11 cellular contexts compared by ENCODE assay signal in the genomic region with DNA sequence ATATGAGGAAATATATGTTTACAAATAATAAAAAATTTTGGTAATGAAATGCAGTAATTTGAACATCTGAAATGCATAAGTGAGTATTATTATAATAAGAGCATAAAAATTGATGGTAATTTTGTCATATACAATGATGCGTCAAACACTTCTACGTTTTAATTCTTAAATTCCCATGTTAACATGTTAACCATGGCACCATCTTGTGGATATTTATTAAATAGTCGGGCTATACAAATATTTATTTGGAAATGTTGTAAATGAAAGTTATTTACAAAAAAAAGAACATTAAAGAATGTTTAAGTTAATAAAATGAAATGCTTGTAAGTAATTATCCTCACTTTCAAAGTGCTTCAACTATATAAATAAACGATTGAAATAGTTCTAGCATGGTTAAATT. TPM values are rescaled to one million over a fixed set of nuclear protein-coding genes. Genes with fewer than 3 reads are reported as not detected.
A peak's percentile ranks its signal among the peaks of the same experiment; 100 is the strongest.
DNase-seq lines count a peak whose midpoint lies in the region; ATAC-seq and TF ChIP-seq lines count a peak whose summit lies in the region.
"Had no signal": no experiment of that assay in that cellular context is flagged by ENCODE, and none has a peak within 500 bp of the region (broad histone marks: within the 10 kb centered on the region; RNA-seq: fewer than 3 reads in every experiment).

No MANE protein-coding gene starts in this region.

- no peaks in the 10 kb centered on the region for H3K36me3 Mint-ChIP-seq in Caco-2 (ENCODE audit: insufficient read depth, unreplicated experiment)

- H3K9me3 ChIP-seq in DOHH2 (ENCODE audit: control insufficient read depth, insufficient read depth, low read length) (no peaks in the 10 kb centered on the region), PC-3 (ENCODE audit: low read length) (no peaks in the 10 kb centered on the region), Caco-2 (no peaks in the 10 kb centered on the region)

- H3K27me3 ChIP-seq in DOHH2 (ENCODE audit: control insufficient read depth, low read length) (peaks cover 11% of the 10 kb centered on the region), PC-3 (ENCODE audit: low read length) (no peaks in the 10 kb centered on the region), brain microvascular endothelial cell (replicated peaks) (no peaks in the 10 kb centered on the region), Caco-2 (replicated peaks; ENCODE audit: control insufficient read depth, insufficient read depth, low read length) (no peaks in the 10 kb centered on the region)

- H2AFZ ChIP-seq in PC-3 (ENCODE audit: low read length), result no peak overlapping the region

- H3K27ac ChIP-seq in 22Rv1 (no peak overlapping the region), DOHH2 (ENCODE audit: low read depth, low read length) (no peak overlapping the region), PC-3 (ENCODE audit: low read length) (no peak overlapping the region), brain microvascular endothelial cell (no peak overlapping the region)

- H3K4me1 Mint-ChIP-seq in Caco-2 (ENCODE audit: low read depth, unreplicated experiment), result no peaks in the 10 kb centered on the region

- H3K4me3 Mint-ChIP-seq in Caco-2 (ENCODE audit: unreplicated experiment), result no peak overlapping the region

- POLR2A ChIA-PET in PC-3 (lab: Charles Lee; ENCODE audit: unreplicated experiment) (no interaction called here), Caco-2 (lab: Charles Lee) (no interaction called here)

- H3K9me2 ChIP-seq in DOHH2 (replicated peaks; ENCODE audit: control insufficient read depth, low read length) (no peaks in the 10 kb centered on the region), PC-3 (replicated peaks; ENCODE audit: low read length) (no peaks in the 10 kb centered on the region)

- no peak overlapping the region for H3K27ac Mint-ChIP-seq in Caco-2 (ENCODE audit: unreplicated experiment)

- DNase-seq in PC-3 (peak; percentile 50), fibroblast of gingiva (ENCODE audit: low read depth) (peak; percentile 21), amygdala (lab: John Stamatoyannopoulos, UW) (no peak), brain microvascular endothelial cell (no peak), NCI-H1048 (lab: John Stamatoyannopoulos, UW) (no peak), Caco-2 (no peak)
- DNase-seq: effector CD4-positive, alpha-beta T cell; NCI-H524 treated with DMSO at 0.1 percent for 48 hours had no signal

- H3K79me2 ChIP-seq in DOHH2 (ENCODE audit: control insufficient read depth, low read length), result no peaks in the 10 kb centered on the region
- H3K79me2 ChIP-seq in PC-3 (ENCODE audit: low read length), result no peaks in the 10 kb centered on the region

- no peak overlapping the region for H3K4me3 ChIP-seq in DOHH2 (ENCODE audit: low read length)
- no peak overlapping the region for H3K4me3 ChIP-seq in PC-3 (ENCODE audit: low read length)
- H3K4me3 ChIP-seq in brain microvascular endothelial cell (ENCODE audit: low read depth, low read length), result no peak overlapping the region
- no peak overlapping the region for H3K4me3 ChIP-seq in Caco-2 (ENCODE audit: low read depth, low read length)
- H3K4me3 ChIP-seq: lung had no signal

- H3K4me2 ChIP-seq in DOHH2 (ENCODE audit: low read length), result no peak overlapping the region
- no peak overlapping the region for H3K4me2 ChIP-seq in PC-3 (ENCODE audit: low read length)

- CTCF ChIA-PET in PC-3 (lab: Charles Lee), result no interaction called here
- CTCF ChIA-PET in Caco-2 (lab: Charles Lee), result no interaction called here

- no TSS peak for BruUV-seq in PC-3 (replicated peaks; lab: Mats Ljungman, UMichigan)
- BruUV-seq in Caco-2 (replicated peaks; lab: Mats Ljungman, UMichigan), result no TSS peak

- TF ChIP-seq CTCF in 22Rv1 (IDR thresholded peaks at IDR 0.05) (peak; percentile 40), DOHH2 (IDR thresholded peaks at IDR 0.05; ENCODE audit: low read depth, low read length, poor library complexity, severe bottlenecking) (peak; percentile 25), PC-3 (conservative IDR thresholded peaks at IDR 0.05; ENCODE audit: low read depth, low read length) (peak; percentile 58), brain microvascular endothelial cell (IDR thresholded peaks at IDR 0.05; ENCODE audit: low read depth, low read length, missing control alignments) (no peak), Caco-2 (IDR thresholded peaks at IDR 0.05; ENCODE audit: insufficient read depth in 1 of 2, low read depth in 1 of 2, low read length in 1 of 2, severe bottlenecking in 1 of 2, unreplicated experiment in 1 of 2) (no peak)

- H3K9me3 Mint-ChIP-seq in Caco-2 (ENCODE audit: unreplicated experiment), result no peaks in the 10 kb centered on the region

- H3F3A ChIP-seq in DOHH2 (ENCODE audit: control insufficient read depth, insufficient read depth) (no peaks in the 10 kb centered on the region), PC-3 (ENCODE audit: low read length, unreplicated experiment) (no peaks in the 10 kb centered on the region)

- no peak for ATAC-seq in PC-3

- in situ Hi-C loops in brain microvascular endothelial cell (cut with HindIII; ENCODE audit: low pct_ligation_motif_present, low sequenced_read_pairs), result no loop called here

- intact Hi-C loops in PC-3 (cut with micrococcal nuclease), result loop anchor here (2.0 to 5.0 kb wide), 3 partner anchors 118 to 270 kb away; no protein-coding TSS in a partner anchor
- intact Hi-C loops in Caco-2 (cut with micrococcal nuclease; ENCODE audit: unreplicated experiment), result no loop called here

- no peak overlapping the region for H3K9ac ChIP-seq in PC-3 (ENCODE audit: low read length)

- H3K36me3 ChIP-seq in DOHH2 (ENCODE audit: control insufficient read depth, low read length) (no peaks in the 10 kb centered on the region), PC-3 (ENCODE audit: low read depth, low read length) (no peaks in the 10 kb centered on the region), brain microvascular endothelial cell (replicated peaks) (no peaks in the 10 kb centered on the region), Caco-2 (ENCODE audit: control insufficient read depth, insufficient read depth, low read length) (no peaks in the 10 kb centered on the region)

- H3K27me3 Mint-ChIP-seq in Caco-2 (ENCODE audit: insufficient read depth, unreplicated experiment), result peaks cover 6% of the 10 kb centered on the region

- H4K20me1 ChIP-seq in DOHH2 (ENCODE audit: control insufficient read depth, insufficient read depth, low read depth, low read length) (no peaks in the 10 kb centered on the region), PC-3 (ENCODE audit: low read length) (no peaks in the 10 kb centered on the region)

- H3K4me1 ChIP-seq in DOHH2 (ENCODE audit: control insufficient read depth, low read length), result no peaks in the 10 kb centered on the region
- no peaks in the 10 kb centered on the region for H3K4me1 ChIP-seq in PC-3 (ENCODE audit: insufficient read depth, low read length)
- H3K4me1 ChIP-seq in Caco-2, result no peaks in the 10 kb centered on the region

RNA-seq across cellular contexts. Expression of a gene that starts 57.2 kb away (rescaled TPM):
- total RNA-seq in PC-3 (2014; rRNA removed) (not detected in 2 replicates), Caco-2 (2022) (not detected in 2 replicates)
- total RNA-seq: lung had no signal

Comparison
In these comparisons a context has a peak if more than half of its experiments do, and no peak if none do; other contexts are left out.
1. CTCF ChIP-seq: peak in 22Rv1 (single experiment), DOHH2 (single experiment) and PC-3 (single experiment); none in brain microvascular endothelial cell (single experiment) and Caco-2 (0 of 2).
2. DNase-seq: peak in PC-3 (single experiment) and fibroblast of gingiva (single experiment); none in amygdala (0 of 56), brain microvascular endothelial cell (single experiment), NCI-H1048 (single experiment) and Caco-2 (0 of 2).